Comparison of ENCODE assay signal across 8 cellular contexts in genomic region chr6:164108869-164109769, GRCh38.
DNase-seq lines count a peak whose midpoint lies in the region; ATAC-seq and TF ChIP-seq lines count a peak whose summit lies in the region.

No MANE protein-coding gene starts in this region.

- no peak overlapping the region for H3K9ac ChIP-seq in PC-3 (ENCODE audit: low read length)

- no peaks in the 10 kb centered on the region for H3F3A ChIP-seq in PC-3 (ENCODE audit: low read length, unreplicated experiment)

- H4K20me1 ChIP-seq in PC-3 (ENCODE audit: low read length), result no peaks in the 10 kb centered on the region

- TF ChIP-seq CTCF in PC-3 (conservative IDR thresholded peaks at IDR 0.05; ENCODE audit: low read depth, low read length), result no peak
- no peak for TF ChIP-seq CTCF in fibroblast of pulmonary artery (IDR thresholded peaks at IDR 0.05; ENCODE audit: low read length, missing control alignments)
- no peak for TF ChIP-seq CTCF in GM10266 (IDR thresholded peaks at IDR 0.05; ENCODE audit: control insufficient read depth, insufficient read depth, low read depth, missing control alignments)

- no peaks in the 10 kb centered on the region for H3K9me3 ChIP-seq in PC-3 (ENCODE audit: low read length)

- H3K9me2 ChIP-seq in PC-3 (replicated peaks; ENCODE audit: low read length), result no peaks in the 10 kb centered on the region

- 0 out of 2 replicates have a peak overlapping the region, but pooled peaks have one; percentile 26 for H3K27ac ChIP-seq in PC-3 (ENCODE audit: low read length)

- no TSS peak for BruUV-seq in PC-3 (replicated peaks; lab: Mats Ljungman, UMichigan)

- no peaks in the 10 kb centered on the region for H3K27me3 ChIP-seq in PC-3 (ENCODE audit: low read length)

- H2AFZ ChIP-seq in PC-3 (ENCODE audit: low read length), result peak overlapping the region; percentile 53; the same call in 1 of the 2 replicates

- H3K4me3 ChIP-seq in PC-3 (ENCODE audit: low read length) (peak overlapping the region; percentile 33), fibroblast of pulmonary artery (replicated peaks; ENCODE audit: low read depth, low read length) (peak overlapping the region; percentile 19)

- H3K4me1 ChIP-seq in PC-3 (ENCODE audit: insufficient read depth, low read length), result peaks cover 13% of the 10 kb centered on the region

- intact Hi-C loops in PC-3 (cut with micrococcal nuclease) (no loop called here), posterior vena cava (cut with DNase I) (no loop called here)

- H3K79me2 ChIP-seq in PC-3 (ENCODE audit: low read length), result no peaks in the 10 kb centered on the region

- DNase-seq in PC-3 (peak; percentile 78), fibroblast of pulmonary artery (ENCODE audit: low read depth) (peak; percentile 56), posterior vena cava (ENCODE audit: low spot score) (peak; percentile 87), activated gamma-delta T cell treated with Interleukin-2 at 50 U/mL for 16 hours (no peak), NCI-H187 treated with DMSO at 0.1 percent for 48 hours (lab: John Stamatoyannopoulos, UW) (no peak), GM10266 (ENCODE audit: extremely low spot score) (no peak)

- CTCF ChIA-PET in PC-3 (lab: Charles Lee), result no interaction called here

- H3K36me3 ChIP-seq in PC-3 (ENCODE audit: low read depth, low read length), result no peaks in the 10 kb centered on the region

- POLR2A ChIA-PET in PC-3 (lab: Charles Lee; ENCODE audit: unreplicated experiment), result no interaction called here

- peak; percentile 71 for ATAC-seq in GM18868 (IDR thresholded peaks at IDR 0.05; ENCODE audit: unreplicated experiment)
- peak; percentile 40 for ATAC-seq in PC-3
- no peak for ATAC-seq in GM19023 (IDR thresholded peaks at IDR 0.05; ENCODE audit: unreplicated experiment)

- peak overlapping the region; percentile 76 for H3K4me2 ChIP-seq in PC-3 (ENCODE audit: low read length)

Comparison
In these comparisons a context has a peak if more than half of its experiments do, and no peak if none do; other contexts are left out.
1. DNase-seq: peak in PC-3 (single experiment), fibroblast of pulmonary artery (single experiment) and posterior vena cava (single experiment); none in activated gamma-delta T cell treated with Interleukin-2 at 50 U/mL for 16 hours (single experiment), NCI-H187 treated with DMSO at 0.1 percent for 48 hours (single experiment) and GM10266 (single experiment).